Comparison of ENCODE assay signal across 26 cellular contexts in genomic region chr15:51079226-51079625, GRCh38.
"Had no signal": no experiment of that assay in that cellular context is flagged by ENCODE, and none has a peak within 500 bp of the region (broad histone marks: within the 10 kb centered on the region; RNA-seq: fewer than 3 reads in every experiment).

No MANE protein-coding gene starts in this region.

- H3K4me3 Mint-ChIP-seq: activated naive CD8-positive, alpha-beta T cell; activated T-cell treated with anti-CD3 and anti-CD28 coated beads, Interleukin-2, amount 50 U/mL, for 24 hours; T-helper 1 cell treated with Interleukin-12 subunit alpha and Interleukin-12 subunit beta and Interleukin-4 antibody, amounts not matched to agents 30 μg/mL and 1 μg/mL, for 36 hours; WTC11 had no signal

- DNase-seq: activated CD8-positive, alpha-beta memory T cell treated with anti-CD3 and anti-CD28 coated beads for 24 hours; activated CD8-positive, alpha-beta memory T cell treated with anti-CD3 and anti-CD28 coated beads, Interleukin-2, amount 50 U/mL, for 4 hours; activated naive CD4-positive, alpha-beta T cell; activated T-cell treated with anti-CD3 and anti-CD28 coated beads, Interleukin-2, amount 50 U/mL, for 24 hours; amniotic stem cell; colonic mucosa; dorsolateral prefrontal cortex; effector memory CD8-positive, alpha-beta T cell; foreskin melanocyte; glutamatergic neuron; kidney glomerular epithelial cell; mesenchymal stem cell; naive B cell; retina; stimulated activated CD4-positive, alpha-beta T cell treated with anti-CD3 and anti-CD28 coated beads, Interleukin-12 subunit alpha, Interleukin-12 subunit beta, amount 100 ng/mL, for 4 hours; stimulated activated CD4-positive, alpha-beta T cell treated with anti-CD3 and anti-CD28 coated beads, Interleukin-4, amount 100 ng/mL, for 4 hours; stimulated activated naive CD8-positive, alpha-beta T cell treated with anti-CD3 and anti-CD28 coated beads, Interleukin-15, amount 100 ng/mL, for 72 hours; T1000; tibial artery had no signal

- H3K27ac Mint-ChIP-seq: activated naive CD8-positive, alpha-beta T cell; activated T-cell treated with anti-CD3 and anti-CD28 coated beads, Interleukin-2, amount 50 U/mL, for 24 hours; effector memory CD8-positive, alpha-beta T cell; T-helper 1 cell treated with Interleukin-12 subunit alpha and Interleukin-12 subunit beta and Interleukin-4 antibody, amounts not matched to agents 30 μg/mL and 1 μg/mL, for 36 hours; WTC11 had no signal

- H3K4me3 ChIP-seq: breast epithelium, colonic mucosa, dorsolateral prefrontal cortex, hepatocyte, tibial artery had no signal

- H3K36me3 Mint-ChIP-seq: activated naive CD8-positive, alpha-beta T cell; naive B cell; WTC11 had no signal

- ATAC-seq: effector memory CD8-positive, alpha-beta T cell; esophagus mucosa; stimulated activated naive CD8-positive, alpha-beta T cell treated with anti-CD3 and anti-CD28 coated beads, Interleukin-15, amount 100 ng/mL, for 72 hours; WTC11 had no signal

- H3K36me3 ChIP-seq: breast epithelium, colonic mucosa had no signal

- H3K27ac ChIP-seq: breast epithelium, colonic mucosa, dorsolateral prefrontal cortex, hepatocyte had no signal

- H3K4me1 ChIP-seq: breast epithelium, colonic mucosa had no signal

- H3K9me3 ChIP-seq: breast epithelium, colonic mucosa, tibial artery had no signal

- H3K27me3 ChIP-seq: breast epithelium, colonic mucosa, dorsolateral prefrontal cortex, hepatocyte, tibial artery had no signal

- H3K9me3 Mint-ChIP-seq: activated T-cell treated with anti-CD3 and anti-CD28 coated beads, Interleukin-2, amount 50 U/mL, for 24 hours; activated T-helper 2 cell treated with anti-CD3 and anti-CD28 coated beads, Interferon-gamma antibody, Interleukin-2, Interleukin-4, amounts not matched to agents 10 μg/mL and 5 μg/mL and 100 μg/mL, durations not matched to agents 14 hours and 24 hours and 36 hours; effector memory CD8-positive, alpha-beta T cell; stimulated activated naive CD8-positive, alpha-beta T cell treated with anti-CD3 and anti-CD28 coated beads, Interleukin-15, amount 100 ng/mL, for 72 hours; T-helper 1 cell treated with Interleukin-12 subunit alpha and Interleukin-12 subunit beta and Interleukin-4 antibody, amounts not matched to agents 30 μg/mL and 1 μg/mL, for 36 hours; WTC11 had no signal
